ENCODE assay signal across 8 cellular contexts in genomic region chr17:59845595-59846390, GRCh38. TPM values are rescaled to one million over a fixed set of nuclear protein-coding genes. Genes with fewer than 3 reads are reported as not detected.
DNase-seq lines count a peak whose midpoint lies in the region; ATAC-seq and TF ChIP-seq lines count a peak whose summit lies in the region.

No MANE protein-coding gene starts in this region.

- H4K20me1 ChIP-seq in DND-41 (ENCODE audit: insufficient read depth, low read length): no peaks in the 10 kb centered on the region

- ATAC-seq in DND-41 (ENCODE audit: insufficient read depth, low read depth): peak; percentile 17; the same call in 2 of the 3 replicates
- ATAC-seq in HG03025 (IDR thresholded peaks at IDR 0.05; ENCODE audit: low FRiP score, unreplicated experiment): no peak

- H3K9me3 ChIP-seq in DND-41 (ENCODE audit: insufficient read depth, low read length, severe bottlenecking): no peaks in the 10 kb centered on the region
- no peaks in the 10 kb centered on the region for H3K9me3 ChIP-seq in thyroid gland

- H3K27ac ChIP-seq in DND-41 (ENCODE audit: low read length): no peak overlapping the region
- peak overlapping the region; percentile 80 for H3K27ac ChIP-seq in caudate nucleus (ENCODE audit: low read depth, low read length)
- H3K27ac ChIP-seq in thyroid gland: peak overlapping the region; percentile 74 to 98 (median 85)

- H3K4me1 ChIP-seq in DND-41 (ENCODE audit: insufficient read depth, low read length) (peaks cover 16% of the 10 kb centered on the region), thyroid gland (peaks cover 53 to 55% of the 10 kb centered on the region in 2 donors)

- DNase-seq in DND-41 (no peak), LNCaP clone FGC (ENCODE audit: low read depth) (peak; percentile 99), SHP77 (lab: John Stamatoyannopoulos, UW) (peak; percentile 98 to 99), caudate nucleus (lab: John Stamatoyannopoulos, UW) (peak in 3 of 61 donors; percentile 10 to 59 (median 22)), lung microvascular endothelial cell (ENCODE audit: low read depth in 2 of 2) (peak; percentile 46 to 80), thyroid gland (peak; percentile 39 to 43), HuH-7 (ENCODE audit: low spot score) (no peak)

- no peak overlapping the region for H3K9ac ChIP-seq in DND-41 (ENCODE audit: low read depth, low read length)

- H3K79me2 ChIP-seq in DND-41 (ENCODE audit: insufficient read depth, low read length): peaks cover 4% of the 10 kb centered on the region; the same call in 1 of the 2 replicates

- no peak overlapping the region for H3K4me3 ChIP-seq in DND-41 (ENCODE audit: low read depth in 1 of 2, low read length in 2 of 2)
- no peak overlapping the region; the same call in 1 of the 2 replicates for H3K4me3 ChIP-seq in LNCaP clone FGC (ENCODE audit: low read depth, low read length)
- H3K4me3 ChIP-seq in thyroid gland (replicated peaks in 1 of 3): no peak overlapping the region

- no peaks in the 10 kb centered on the region for H3K27me3 ChIP-seq in DND-41 (ENCODE audit: insufficient read depth, low read length, poor library complexity)
- no peaks in the 10 kb centered on the region for H3K27me3 ChIP-seq in thyroid gland

- WGBS in thyroid gland, 2 donors: 37 to 46% methylated on average over 3 of the region's 3 CpGs

- H2AFZ ChIP-seq in DND-41 (ENCODE audit: low read depth, low read length): no peak overlapping the region

- no peak overlapping the region for H3K4me2 ChIP-seq in DND-41 (ENCODE audit: insufficient read depth, low read length)

- H3K36me3 ChIP-seq in DND-41 (ENCODE audit: insufficient read depth, low read length) (peaks cover 7% of the 10 kb centered on the region; the same call in 1 of the 2 replicates), thyroid gland (no peaks in the 10 kb centered on the region)

- TF ChIP-seq CTCF in DND-41 (IDR thresholded peaks at IDR 0.05; ENCODE audit: borderline replicate concordance, extremely low read depth, low read length, poor library complexity, severe bottlenecking) (no peak), LNCaP clone FGC (IDR thresholded peaks at IDR 0.05; ENCODE audit: control insufficient read depth, extremely low read depth, insufficient read depth) (no peak), thyroid gland (IDR thresholded peaks at IDR 0.05) (no peak)

- TF ChIP-seq POLR2A in thyroid gland (IDR thresholded peaks at IDR 0.05): peak in 1 of 2 donors; percentile 16

- intact Hi-C loops in thyroid gland (cut with DNase I): no loop called here

RNA-seq across cellular contexts. Expression of gene TUBD1, which starts 47.0 kb away (rescaled TPM):
- 5.0 and 8.3 TPM in 2 replicates for total RNA-seq in lung microvascular endothelial cell
- 10 to 100 TPM; 11.2 to 28.4 (median 17.9) TPM for total RNA-seq in thyroid gland

RNA-seq across cellular contexts. Expression of gene RPS6KB1, which starts 47.1 kb away (rescaled TPM):
- 17.7 and 24.2 TPM in 2 replicates for total RNA-seq in lung microvascular endothelial cell
- total RNA-seq in thyroid gland: 100 to 1,000 TPM in 1 of 4 donors, 10 to 100 TPM in 3; 40.0 to 200 (median 55.7) TPM

Comparison
In these comparisons a context has a peak if more than half of its experiments do, and no peak if none do; other contexts are left out.
1. DNase-seq: peak in LNCaP clone FGC (single experiment), SHP77 (2 of 2), lung microvascular endothelial cell (2 of 2) and thyroid gland (2 of 2); none in DND-41 (single experiment) and HuH-7 (single experiment).